17 cellular contexts compared by ENCODE assay signal in genomic region chr22:37062657-37063381, GRCh38. TPM values are rescaled to one million over a fixed set of nuclear protein-coding genes. Genes with fewer than 3 reads are reported as not detected.
DNase-seq lines count a peak whose midpoint lies in the region; ATAC-seq and TF ChIP-seq lines count a peak whose summit lies in the region.
"Had no signal": no experiment of that assay in that cellular context is flagged by ENCODE, and none has a peak within 500 bp of the region (broad histone marks: within the 10 kb centered on the region; RNA-seq: fewer than 3 reads in every experiment).

No MANE protein-coding gene starts in this region.

- H3K27me3 ChIP-seq in BLaER1 treated with 17β-estradiol and CSF1 and Interleukin-3, amounts not matched to agents 10 nM and 100 nM = peaks cover 0 to 5% (median 2%) of the 10 kb centered on the region in 11 experiments; a peak in 13 of 22 replicates
- H3K27me3 ChIP-seq in stomach = peaks cover 0 to 28% (median 4%) of the 10 kb centered on the region in 3 donors

- POLR2A ChIA-PET in HEK293 (lab: Yijun Ruan, JAX) = no interaction called here

- no peak overlapping the region for H3K27ac ChIP-seq in BLaER1 treated with 17β-estradiol and CSF1 and Interleukin-3, amounts not matched to agents 10 nM and 100 nM
- H3K27ac ChIP-seq in HEK293 (ENCODE audit: extremely low read depth, low read depth, low read length) (no peak overlapping the region), caudate nucleus (ENCODE audit: low read depth, low read length) (peak overlapping the region; percentile 36), stomach (no peak overlapping the region)

- no peaks in the 10 kb centered on the region for H3K9me3 ChIP-seq in BLaER1 treated with 17β-estradiol and CSF1 and Interleukin-3, amounts not matched to agents 10 nM and 100 nM (replicated peaks in 1 of 11)
- no peaks in the 10 kb centered on the region for H3K9me3 ChIP-seq in HEK293 (ENCODE audit: control insufficient read depth, insufficient read depth, low read depth, low read length)
- H3K9me3 ChIP-seq in stomach = no peaks in the 10 kb centered on the region

- peaks cover 0 to 91% (median 17%) of the 10 kb centered on the region in 11 experiments; a peak in 12 of 22 replicates for H4K20me1 ChIP-seq in BLaER1 treated with 17β-estradiol and CSF1 and Interleukin-3, amounts not matched to agents 10 nM and 100 nM

- intact Hi-C loops in stomach (cut with DNase I; ENCODE audit: low total_unique reads) = no loop called here
- intact Hi-C loops in activated T-helper 1 cell treated with anti-CD3 and anti-CD28 coated beads, Interleukin-12 subunit alpha, Interleukin-12 subunit beta, Interleukin-2, Interleukin-4 antibody, amounts not matched to agents 30 ng/mL and 10 ng/mL and 1 ng/mL, durations not matched to agents 14 hours and 24 hours and 36 hours (cut with micrococcal nuclease) = no loop called here

- TF ChIP-seq EP300 in stomach (IDR thresholded peaks at IDR 0.05) = no peak

- H3K36me3 Mint-ChIP-seq in activated T-helper 1 cell treated with anti-CD3 and anti-CD28 coated beads, Interleukin-12 subunit alpha, Interleukin-12 subunit beta, Interleukin-2, Interleukin-4 antibody, amounts not matched to agents 30 ng/mL and 10 ng/mL and 1 ng/mL, durations not matched to agents 14 hours and 24 hours and 36 hours (ENCODE audit: low read depth) = peaks cover 14% of the 10 kb centered on the region

- H3K4me3 ChIP-seq in BLaER1 treated with 17β-estradiol and CSF1 and Interleukin-3, amounts not matched to agents 10 nM and 100 nM = no peak overlapping the region
- no peak overlapping the region for H3K4me3 ChIP-seq in HEK293 (ENCODE audit: low read depth, low read length)
- H3K4me3 ChIP-seq in stomach = no peak overlapping the region

- H3K27me3 Mint-ChIP-seq in activated T-helper 1 cell treated with anti-CD3 and anti-CD28 coated beads, Interleukin-12 subunit alpha, Interleukin-12 subunit beta, Interleukin-2, Interleukin-4 antibody, amounts not matched to agents 30 ng/mL and 10 ng/mL and 1 ng/mL, durations not matched to agents 14 hours and 24 hours and 36 hours (ENCODE audit: insufficient read depth) = peaks cover 2% of the 10 kb centered on the region

- H3K4me1 ChIP-seq in BLaER1 treated with 17β-estradiol and CSF1 and Interleukin-3, amounts not matched to agents 10 nM and 100 nM = peaks cover 0 to 48% (median 44%) of the 10 kb centered on the region in 10 experiments; a peak in 18 of 20 replicates
- H3K4me1 ChIP-seq in HEK293 (ENCODE audit: control insufficient read depth, insufficient read depth, low read length) (no peaks in the 10 kb centered on the region), stomach (no peaks in the 10 kb centered on the region)

- WGBS in stomach, 5 donors = 60 to 72% (median 61%) methylated on average over 14 to 17 of the region's 17 CpGs

- no peaks in the 10 kb centered on the region for H3K9me3 Mint-ChIP-seq in activated T-helper 1 cell treated with anti-CD3 and anti-CD28 coated beads, Interleukin-12 subunit alpha, Interleukin-12 subunit beta, Interleukin-2, Interleukin-4 antibody, amounts not matched to agents 30 ng/mL and 10 ng/mL and 1 ng/mL, durations not matched to agents 14 hours and 24 hours and 36 hours
- H3K9me3 Mint-ChIP-seq: CD8-positive, alpha-beta T cell had no signal

- no peak overlapping the region for H3K27ac Mint-ChIP-seq in activated T-helper 1 cell treated with anti-CD3 and anti-CD28 coated beads, Interleukin-12 subunit alpha, Interleukin-12 subunit beta, Interleukin-2, Interleukin-4 antibody, amounts not matched to agents 30 ng/mL and 10 ng/mL and 1 ng/mL, durations not matched to agents 14 hours and 24 hours and 36 hours
- H3K27ac Mint-ChIP-seq: CD8-positive, alpha-beta T cell had no signal

- peak; percentile 3 for ATAC-seq in left lobe of liver
- ATAC-seq: SK-N-SH treated with all-trans-retinoic acid at 6 μM for 48 hours had no signal

- H3K4me3 Mint-ChIP-seq in activated T-helper 1 cell treated with anti-CD3 and anti-CD28 coated beads, Interleukin-12 subunit alpha, Interleukin-12 subunit beta, Interleukin-2, Interleukin-4 antibody, amounts not matched to agents 30 ng/mL and 10 ng/mL and 1 ng/mL, durations not matched to agents 14 hours and 24 hours and 36 hours = no peak overlapping the region
- H3K4me3 Mint-ChIP-seq: CD8-positive, alpha-beta T cell had no signal

- peaks cover 12 to 45% (median 33%) of the 10 kb centered on the region in 11 experiments for H3K36me3 ChIP-seq in BLaER1 treated with 17β-estradiol and CSF1 and Interleukin-3, amounts not matched to agents 10 nM and 100 nM
- H3K36me3 ChIP-seq in HEK293 (ENCODE audit: control insufficient read depth in 2 of 2, insufficient read depth in 1 of 2, low read length in 2 of 2) = peaks cover 0 to 39% of the 10 kb centered on the region in 2 experiments; a peak in 2 of 3 replicates
- peaks cover 4 to 48% (median 41%) of the 10 kb centered on the region in 4 donors for H3K36me3 ChIP-seq in stomach

- CTCF ChIA-PET in HEK293 (lab: Yijun Ruan, JAX) = interaction anchor here (1.6 kb wide), 1 partner anchor 16 kb away, joined by 3 read pairs; no protein-coding TSS in a partner anchor

- TF ChIP-seq CTCF in HEK293 (tag by site-specific recombination; IDR thresholded peaks at IDR 0.05) (no peak), stomach (IDR thresholded peaks at IDR 0.05) (no peak)

- H3K4me2 ChIP-seq in BLaER1 treated with 17β-estradiol and CSF1 and Interleukin-3, amounts not matched to agents 10 nM and 100 nM = peak overlapping the region in 9 of 11 experiments; percentile 44 to 75 (median 62); a peak in 19 of 22 replicates

- no peak for TF ChIP-seq POLR2A in stomach (IDR thresholded peaks at IDR 0.05)

- H3K4me1 Mint-ChIP-seq in activated T-helper 1 cell treated with anti-CD3 and anti-CD28 coated beads, Interleukin-12 subunit alpha, Interleukin-12 subunit beta, Interleukin-2, Interleukin-4 antibody, amounts not matched to agents 30 ng/mL and 10 ng/mL and 1 ng/mL, durations not matched to agents 14 hours and 24 hours and 36 hours (ENCODE audit: low read depth) = peaks cover 15% of the 10 kb centered on the region

- H3K9ac ChIP-seq in BLaER1 treated with 17β-estradiol and CSF1 and Interleukin-3, amounts not matched to agents 10 nM and 100 nM = peak overlapping the region in 2 of 11 experiments; percentile 30 to 38; a peak in 2 of 22 replicates

- DNase-seq in caudate nucleus (lab: John Stamatoyannopoulos, UW) (no peak), left lobe of liver (ENCODE audit: low spot score) (no peak), DMS79 treated with DMSO at 0.1 percent for 48 hours (lab: John Stamatoyannopoulos, UW) (no peak), stomach (no peak)
- DNase-seq in activated CD8-positive, alpha-beta memory T cell treated with anti-CD3 and anti-CD28 coated beads, Interleukin-2, amount 50 U/mL, for 4 hours = no peak
- DNase-seq in activated T-helper 1 cell treated with anti-CD3 and anti-CD28 coated beads, Interleukin-12 subunit alpha, Interleukin-12 subunit beta, Interleukin-2, Interleukin-4 antibody, amounts not matched to agents 30 ng/mL and 10 ng/mL and 1 ng/mL, durations not matched to agents 14 hours and 24 hours and 36 hours (ENCODE audit: low spot score) = no peak
- DNase-seq: ACHN, MV-4-11, NCI-H1694, NCI-H226, NCI-H748 treated with DMSO at 0.1 percent for 48 hours, Right ventricle myocardium superior had no signal

RNA-seq across cellular contexts. Expression of gene KCTD17, which starts 11.3 kb away (rescaled TPM):
- total RNA-seq in left lobe of liver = 2.0 TPM
- total RNA-seq in stomach = 10 to 100 TPM in 2 of 5 donors, 1 to 10 TPM in 3; 1.8 to 82.8 (median 5.9) TPM
- polyA plus RNA-seq in stomach = 10 to 100 TPM in 2 of 3 donors, 1 to 10 TPM in 1; 6.3 to 17.6 (median 12.1) TPM
- 65.4 and 68.1 TPM in 2 replicates for total RNA-seq in activated T-helper 1 cell treated with anti-CD3 and anti-CD28 coated beads, Interleukin-12 subunit alpha, Interleukin-12 subunit beta, Interleukin-2, Interleukin-4 antibody, amounts not matched to agents 30 ng/mL and 10 ng/mL and 1 ng/mL, durations not matched to agents 14 hours and 24 hours and 36 hours

RNA-seq across cellular contexts. Expression of gene MPST, which starts 43.3 kb away (rescaled TPM):
- 247 TPM for total RNA-seq in left lobe of liver
- 1,000 to 10,000 TPM in 1 of 5 donors, 100 to 1,000 TPM in 2, 10 to 100 TPM in 2; 48.3 to 1,943 (median 152) TPM for total RNA-seq in stomach
- polyA plus RNA-seq in stomach = 100 to 1,000 TPM; 123 to 178 (median 172) TPM
- 18.0 and 20.1 TPM in 2 replicates for total RNA-seq in activated T-helper 1 cell treated with anti-CD3 and anti-CD28 coated beads, Interleukin-12 subunit alpha, Interleukin-12 subunit beta, Interleukin-2, Interleukin-4 antibody, amounts not matched to agents 30 ng/mL and 10 ng/mL and 1 ng/mL, durations not matched to agents 14 hours and 24 hours and 36 hours

RNA-seq across cellular contexts. Expression of gene TST, which starts 43.6 kb away (rescaled TPM):
- 349 TPM for total RNA-seq in left lobe of liver
- 100 to 1,000 TPM in 1 of 5 donors, 10 to 100 TPM in 4; 51.8 to 709 (median 91.4) TPM for total RNA-seq in stomach
- polyA plus RNA-seq in stomach = 100 to 1,000 TPM in 2 of 3 donors, 10 to 100 TPM in 1; 87.1 to 377 (median 103) TPM
- 6.9 and 8.2 TPM in 2 replicates for total RNA-seq in activated T-helper 1 cell treated with anti-CD3 and anti-CD28 coated beads, Interleukin-12 subunit alpha, Interleukin-12 subunit beta, Interleukin-2, Interleukin-4 antibody, amounts not matched to agents 30 ng/mL and 10 ng/mL and 1 ng/mL, durations not matched to agents 14 hours and 24 hours and 36 hours
- total RNA-seq: CD8-positive, alpha-beta T cell had no signal

RNA-seq across cellular contexts. Expression of gene TMPRSS6, which starts 46.7 kb away (rescaled TPM):
- 107 TPM for total RNA-seq in left lobe of liver
- 1 to 10 TPM in 1 of 5 donors, not detected in 4; 1.5 TPM for total RNA-seq in stomach
- under 1 TPM; 0.25 to 0.62 (median 0.31) TPM for polyA plus RNA-seq in stomach
- 2.3 and 3.3 TPM in 2 replicates for total RNA-seq in activated T-helper 1 cell treated with anti-CD3 and anti-CD28 coated beads, Interleukin-12 subunit alpha, Interleukin-12 subunit beta, Interleukin-2, Interleukin-4 antibody, amounts not matched to agents 30 ng/mL and 10 ng/mL and 1 ng/mL, durations not matched to agents 14 hours and 24 hours and 36 hours
- total RNA-seq: Daoy, Right ventricle myocardium superior had no signal
